1 cellular context compared by ENCODE assay signal in the genomic region with DNA sequence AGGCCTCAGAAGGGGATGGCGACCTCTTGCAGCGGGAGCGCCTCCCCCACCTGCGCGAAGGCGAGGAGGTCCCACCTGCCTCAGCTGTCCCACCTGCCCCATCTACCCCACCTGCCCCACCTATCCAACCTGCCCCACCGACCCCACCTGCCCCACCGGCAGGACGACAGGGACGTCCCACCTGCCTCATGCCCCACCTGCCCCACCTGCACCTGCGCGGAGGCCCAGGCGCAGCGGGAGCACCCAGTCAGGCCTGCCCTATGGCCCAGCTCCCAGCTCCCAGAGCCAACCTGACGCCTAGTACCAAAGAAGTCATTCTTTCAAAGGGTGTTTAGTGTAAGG.
TF ChIP-seq lines count a peak whose summit lies in the region.

No MANE protein-coding gene starts in this region.

TF ChIP-seq in H1, 55 proteins besides CTCF, POLR2A, EP300 and RAD21 (continued from another document):
- TF ChIP-seq, protein P1, sequence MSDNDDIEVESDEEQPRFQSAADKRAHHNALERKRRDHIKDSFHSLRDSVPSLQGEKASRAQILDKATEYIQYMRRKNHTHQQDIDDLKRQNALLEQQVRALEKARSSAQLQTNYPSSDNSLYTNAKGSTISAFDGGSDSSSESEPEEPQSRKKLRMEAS (IDR thresholded peaks at IDR 0.05), result no peak
- TF ChIP-seq KDM1A (IDR thresholded peaks at IDR 0.05; ENCODE audit: borderline replicate concordance, low read length) (no peak), CEBPB (IDR thresholded peaks at IDR 0.05; ENCODE audit: low read depth, low read length) (no peak), HDAC2 (IDR thresholded peaks at IDR 0.05; ENCODE audit: borderline replicate concordance in 1 of 2, low read depth in 2 of 2, low read length in 2 of 2) (no peak)
- TF ChIP-seq, protein P2, sequence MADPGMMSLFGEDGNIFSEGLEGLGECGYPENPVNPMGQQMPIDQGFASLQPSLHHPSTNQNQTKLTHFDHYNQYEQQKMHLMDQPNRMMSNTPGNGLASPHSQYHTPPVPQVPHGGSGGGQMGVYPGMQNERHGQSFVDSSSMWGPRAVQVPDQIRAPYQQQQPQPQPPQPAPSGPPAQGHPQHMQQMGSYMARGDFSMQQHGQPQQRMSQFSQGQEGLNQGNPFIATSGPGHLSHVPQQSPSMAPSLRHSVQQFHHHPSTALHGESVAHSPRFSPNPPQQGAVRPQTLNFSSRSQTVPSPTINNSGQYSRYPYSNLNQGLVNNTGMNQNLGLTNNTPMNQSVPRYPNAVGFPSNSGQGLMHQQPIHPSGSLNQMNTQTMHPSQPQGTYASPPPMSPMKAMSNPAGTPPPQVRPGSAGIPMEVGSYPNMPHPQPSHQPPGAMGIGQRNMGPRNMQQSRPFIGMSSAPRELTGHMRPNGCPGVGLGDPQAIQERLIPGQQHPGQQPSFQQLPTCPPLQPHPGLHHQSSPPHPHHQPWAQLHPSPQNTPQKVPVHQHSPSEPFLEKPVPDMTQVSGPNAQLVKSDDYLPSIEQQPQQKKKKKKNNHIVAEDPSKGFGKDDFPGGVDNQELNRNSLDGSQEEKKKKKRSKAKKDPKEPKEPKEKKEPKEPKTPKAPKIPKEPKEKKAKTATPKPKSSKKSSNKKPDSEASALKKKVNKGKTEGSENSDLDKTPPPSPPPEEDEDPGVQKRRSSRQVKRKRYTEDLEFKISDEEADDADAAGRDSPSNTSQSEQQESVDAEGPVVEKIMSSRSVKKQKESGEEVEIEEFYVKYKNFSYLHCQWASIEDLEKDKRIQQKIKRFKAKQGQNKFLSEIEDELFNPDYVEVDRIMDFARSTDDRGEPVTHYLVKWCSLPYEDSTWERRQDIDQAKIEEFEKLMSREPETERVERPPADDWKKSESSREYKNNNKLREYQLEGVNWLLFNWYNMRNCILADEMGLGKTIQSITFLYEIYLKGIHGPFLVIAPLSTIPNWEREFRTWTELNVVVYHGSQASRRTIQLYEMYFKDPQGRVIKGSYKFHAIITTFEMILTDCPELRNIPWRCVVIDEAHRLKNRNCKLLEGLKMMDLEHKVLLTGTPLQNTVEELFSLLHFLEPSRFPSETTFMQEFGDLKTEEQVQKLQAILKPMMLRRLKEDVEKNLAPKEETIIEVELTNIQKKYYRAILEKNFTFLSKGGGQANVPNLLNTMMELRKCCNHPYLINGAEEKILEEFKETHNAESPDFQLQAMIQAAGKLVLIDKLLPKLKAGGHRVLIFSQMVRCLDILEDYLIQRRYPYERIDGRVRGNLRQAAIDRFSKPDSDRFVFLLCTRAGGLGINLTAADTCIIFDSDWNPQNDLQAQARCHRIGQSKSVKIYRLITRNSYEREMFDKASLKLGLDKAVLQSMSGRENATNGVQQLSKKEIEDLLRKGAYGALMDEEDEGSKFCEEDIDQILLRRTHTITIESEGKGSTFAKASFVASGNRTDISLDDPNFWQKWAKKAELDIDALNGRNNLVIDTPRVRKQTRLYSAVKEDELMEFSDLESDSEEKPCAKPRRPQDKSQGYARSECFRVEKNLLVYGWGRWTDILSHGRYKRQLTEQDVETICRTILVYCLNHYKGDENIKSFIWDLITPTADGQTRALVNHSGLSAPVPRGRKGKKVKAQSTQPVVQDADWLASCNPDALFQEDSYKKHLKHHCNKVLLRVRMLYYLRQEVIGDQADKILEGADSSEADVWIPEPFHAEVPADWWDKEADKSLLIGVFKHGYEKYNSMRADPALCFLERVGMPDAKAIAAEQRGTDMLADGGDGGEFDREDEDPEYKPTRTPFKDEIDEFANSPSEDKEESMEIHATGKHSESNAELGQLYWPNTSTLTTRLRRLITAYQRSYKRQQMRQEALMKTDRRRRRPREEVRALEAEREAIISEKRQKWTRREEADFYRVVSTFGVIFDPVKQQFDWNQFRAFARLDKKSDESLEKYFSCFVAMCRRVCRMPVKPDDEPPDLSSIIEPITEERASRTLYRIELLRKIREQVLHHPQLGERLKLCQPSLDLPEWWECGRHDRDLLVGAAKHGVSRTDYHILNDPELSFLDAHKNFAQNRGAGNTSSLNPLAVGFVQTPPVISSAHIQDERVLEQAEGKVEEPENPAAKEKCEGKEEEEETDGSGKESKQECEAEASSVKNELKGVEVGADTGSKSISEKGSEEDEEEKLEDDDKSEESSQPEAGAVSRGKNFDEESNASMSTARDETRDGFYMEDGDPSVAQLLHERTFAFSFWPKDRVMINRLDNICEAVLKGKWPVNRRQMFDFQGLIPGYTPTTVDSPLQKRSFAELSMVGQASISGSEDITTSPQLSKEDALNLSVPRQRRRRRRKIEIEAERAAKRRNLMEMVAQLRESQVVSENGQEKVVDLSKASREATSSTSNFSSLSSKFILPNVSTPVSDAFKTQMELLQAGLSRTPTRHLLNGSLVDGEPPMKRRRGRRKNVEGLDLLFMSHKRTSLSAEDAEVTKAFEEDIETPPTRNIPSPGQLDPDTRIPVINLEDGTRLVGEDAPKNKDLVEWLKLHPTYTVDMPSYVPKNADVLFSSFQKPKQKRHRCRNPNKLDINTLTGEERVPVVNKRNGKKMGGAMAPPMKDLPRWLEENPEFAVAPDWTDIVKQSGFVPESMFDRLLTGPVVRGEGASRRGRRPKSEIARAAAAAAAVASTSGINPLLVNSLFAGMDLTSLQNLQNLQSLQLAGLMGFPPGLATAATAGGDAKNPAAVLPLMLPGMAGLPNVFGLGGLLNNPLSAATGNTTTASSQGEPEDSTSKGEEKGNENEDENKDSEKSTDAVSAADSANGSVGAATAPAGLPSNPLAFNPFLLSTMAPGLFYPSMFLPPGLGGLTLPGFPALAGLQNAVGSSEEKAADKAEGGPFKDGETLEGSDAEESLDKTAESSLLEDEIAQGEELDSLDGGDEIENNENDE (IDR thresholded peaks at IDR 0.05; ENCODE audit: insufficient replicate concordance, low read length), result no peak
